8 cellular contexts compared by ENCODE assay signal in the genomic region with DNA sequence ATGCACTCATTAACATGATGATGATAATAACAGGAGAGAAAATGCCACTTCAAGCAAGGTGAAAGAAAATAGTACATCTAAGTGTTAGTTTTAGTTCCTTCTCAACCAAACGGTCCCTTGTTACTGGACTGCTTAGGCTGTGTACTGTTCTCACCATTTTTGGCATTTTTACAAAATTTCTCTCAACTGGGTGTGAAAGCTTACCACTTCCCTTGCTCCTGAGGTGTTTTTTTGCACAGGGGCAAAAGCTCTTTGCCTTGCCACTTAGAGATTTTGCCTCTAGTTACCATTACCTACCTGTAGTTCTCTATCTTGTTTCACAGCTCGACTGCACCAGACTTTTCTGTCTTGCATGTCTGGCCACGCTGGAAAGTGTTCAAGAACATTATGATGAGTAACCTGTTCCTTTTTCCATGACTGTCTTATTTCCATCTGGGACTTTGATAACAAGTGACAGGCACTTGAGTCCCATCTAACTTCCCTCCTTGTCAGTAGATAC. TPM values are rescaled to one million over a fixed set of nuclear protein-coding genes. Genes with fewer than 3 reads are reported as not detected.
DNase-seq lines count a peak whose midpoint lies in the region; ATAC-seq and TF ChIP-seq lines count a peak whose summit lies in the region.

No MANE protein-coding gene starts in this region.

- CTCF ChIA-PET in WTC11 (lab: Charles Lee): no interaction called here

- peak; percentile 54 for DNase-seq in ACHN
- no peak for DNase-seq in WTC11 (ENCODE audit: low spot score)
- peak; percentile 79 for DNase-seq in iris pigment epithelial cell (ENCODE audit: low read depth)
- no peak for DNase-seq in ascending aorta (ENCODE audit: low spot score in 2 of 2)
- no peak for DNase-seq in testis
- no peak for DNase-seq in ureter (ENCODE audit: low spot score)

- TF ChIP-seq CTCF in WTC11 (IDR thresholded peaks at IDR 0.05) (no peak), ascending aorta (IDR thresholded peaks at IDR 0.05) (no peak), testis (IDR thresholded peaks at IDR 0.05) (no peak)

- no peak for TF ChIP-seq POLR2A in testis (IDR thresholded peaks at IDR 0.05)

- intact Hi-C loops in ascending aorta (cut with DNase I): no loop called here
- intact Hi-C loops in testis (cut with DNase I; ENCODE audit: low total_unique reads): no loop called here

- WGBS in testis, 2 donors: 53 to 56% methylated on average over 3 of the region's 3 CpGs

- H3K27ac ChIP-seq in ascending aorta: no peak overlapping the region
- no peak overlapping the region for H3K27ac ChIP-seq in testis

- ATAC-seq in GM19043 (IDR thresholded peaks at IDR 0.05; ENCODE audit: low read depth, unreplicated experiment) (peak; percentile 55), HG03135 (IDR thresholded peaks at IDR 0.05; ENCODE audit: unreplicated experiment) (peak; percentile 44), WTC11 (no peak)

- H3K4me1 Mint-ChIP-seq in WTC11: peaks cover 49% of the 10 kb centered on the region

- H3K27me3 Mint-ChIP-seq in WTC11 (ENCODE audit: low read depth): no peaks in the 10 kb centered on the region

- H3K4me1 ChIP-seq in ascending aorta (peaks cover 0 to 43% of the 10 kb centered on the region in 2 donors), testis (peaks cover 30% of the 10 kb centered on the region)

- in situ Hi-C loops in ACHN (cut with HindIII; ENCODE audit: low pct_ligation_motif_present, low pct_unique_long_range_greater_than_20kb, low sequenced_read_pairs): no loop called here

- POLR2A ChIA-PET in WTC11 (lab: Charles Lee): interaction anchor here (0.7 to 1.1 kb wide), 2 partner anchors 11 to 12 kb away, joined by 3 read pairs; partner anchors contain the start of gene NEK7

- H3K9me3 ChIP-seq in ascending aorta: no peaks in the 10 kb centered on the region
- no peaks in the 10 kb centered on the region for H3K9me3 ChIP-seq in testis

- no peaks in the 10 kb centered on the region for H3K36me3 Mint-ChIP-seq in WTC11

- peak overlapping the region; percentile 50 for H3K27ac Mint-ChIP-seq in WTC11

- H3K36me3 ChIP-seq in ascending aorta: no peaks in the 10 kb centered on the region
- no peaks in the 10 kb centered on the region for H3K36me3 ChIP-seq in testis (ENCODE audit: low read depth, missing control alignments)

- H3K27me3 ChIP-seq in ascending aorta: no peaks in the 10 kb centered on the region
- H3K27me3 ChIP-seq in testis: no peaks in the 10 kb centered on the region

- no peaks in the 10 kb centered on the region for H3K9me3 Mint-ChIP-seq in WTC11

- H3K4me3 ChIP-seq in ascending aorta (no peak overlapping the region), testis (no peak overlapping the region)

- H3K4me3 Mint-ChIP-seq in WTC11: no peak overlapping the region

TF ChIP-seq in WTC11, 78 proteins besides CTCF, POLR2A, EP300 and RAD21:
- TF ChIP-seq ELF4 (CRISPR knock-in tag; IDR thresholded peaks at IDR 0.05; ENCODE audit: low read depth) (no peak), ESRRA (CRISPR knock-in tag; IDR thresholded peaks at IDR 0.05; ENCODE audit: borderline replicate concordance) (no peak), ETV6 (CRISPR knock-in tag; IDR thresholded peaks at IDR 0.05) (no peak)
- TF ChIP-seq, protein P1, sequence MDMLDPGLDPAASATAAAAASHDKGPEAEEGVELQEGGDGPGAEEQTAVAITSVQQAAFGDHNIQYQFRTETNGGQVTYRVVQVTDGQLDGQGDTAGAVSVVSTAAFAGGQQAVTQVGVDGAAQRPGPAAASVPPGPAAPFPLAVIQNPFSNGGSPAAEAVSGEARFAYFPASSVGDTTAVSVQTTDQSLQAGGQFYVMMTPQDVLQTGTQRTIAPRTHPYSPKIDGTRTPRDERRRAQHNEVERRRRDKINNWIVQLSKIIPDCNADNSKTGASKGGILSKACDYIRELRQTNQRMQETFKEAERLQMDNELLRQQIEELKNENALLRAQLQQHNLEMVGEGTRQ (CRISPR knock-in tag; IDR thresholded peaks at IDR 0.05): no peak
- TF ChIP-seq, protein P2, sequence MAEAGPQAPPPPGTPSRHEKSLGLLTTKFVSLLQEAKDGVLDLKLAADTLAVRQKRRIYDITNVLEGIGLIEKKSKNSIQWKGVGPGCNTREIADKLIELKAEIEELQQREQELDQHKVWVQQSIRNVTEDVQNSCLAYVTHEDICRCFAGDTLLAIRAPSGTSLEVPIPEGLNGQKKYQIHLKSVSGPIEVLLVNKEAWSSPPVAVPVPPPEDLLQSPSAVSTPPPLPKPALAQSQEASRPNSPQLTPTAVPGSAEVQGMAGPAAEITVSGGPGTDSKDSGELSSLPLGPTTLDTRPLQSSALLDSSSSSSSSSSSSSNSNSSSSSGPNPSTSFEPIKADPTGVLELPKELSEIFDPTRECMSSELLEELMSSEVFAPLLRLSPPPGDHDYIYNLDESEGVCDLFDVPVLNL (CRISPR knock-in tag; IDR thresholded peaks at IDR 0.05; ENCODE audit: borderline replicate concordance, low read depth): no peak

RNA-seq across cellular contexts. Expression of gene NEK7, which starts 10.7 kb away (rescaled TPM):
- total RNA-seq in WTC11 (2021): 10.3 to 13.3 TPM (median 11.3 TPM) in 3 replicates
- 43.6 TPM for total RNA-seq in ascending aorta
- total RNA-seq in testis: 10 to 100 TPM; 59.1 to 59.3 TPM
- polyA plus RNA-seq in testis (ENCODE audit: insufficient read depth, low read depth, low replicate concordance): 22.1 TPM
- 54.1 TPM for total RNA-seq in ureter

Comparison
In these comparisons a context has a peak if more than half of its experiments do, and no peak if none do; other contexts are left out.
1. DNase-seq: peak in ACHN (single experiment) and iris pigment epithelial cell (single experiment); none in WTC11 (single experiment), ascending aorta (0 of 2), testis (single experiment) and ureter (single experiment).